ENCODE assay signal across 32 cellular contexts in genomic region chr20:56867128-56867527, GRCh38.
"Had no signal": no experiment of that assay in that cellular context is flagged by ENCODE, and none has a peak within 500 bp of the region (broad histone marks: within the 10 kb centered on the region; RNA-seq: fewer than 3 reads in every experiment).

No MANE protein-coding gene starts in this region.

- H3K4me3 ChIP-seq: adrenal gland, body of pancreas, breast epithelium, Peyer's patch had no signal

- ATAC-seq: activated naive CD4-positive, alpha-beta T cell treated with anti-CD3 and anti-CD28 coated beads, Interleukin-2, amount 50 U/mL, for 72 hours; activated T-cell treated with anti-CD3 and anti-CD28 coated beads, Interleukin-2, amount 50 U/mL, for 4 hours; body of pancreas; PC-3 had no signal

- H3K4me3 Mint-ChIP-seq: activated naive CD4-positive, alpha-beta T cell treated with anti-CD3 and anti-CD28 coated beads for 36 hours; activated T-cell treated with anti-CD3 and anti-CD28 coated beads, Interleukin-2, amount 50 U/mL, for 4 hours; activated T-helper 1 cell treated with anti-CD3 and anti-CD28 coated beads, Interleukin-12 subunit alpha, Interleukin-12 subunit beta, Interleukin-2, Interleukin-4 antibody, amounts not matched to agents 30 ng/mL and 10 ng/mL and 1 ng/mL, durations not matched to agents 14 hours and 24 hours and 36 hours had no signal

- H3K4me1 ChIP-seq: adrenal gland, body of pancreas, breast epithelium, Peyer's patch had no signal

- H3K9me3 ChIP-seq: adrenal gland, body of pancreas, breast epithelium, Peyer's patch had no signal

- DNase-seq: activated CD4-positive, alpha-beta T cell treated with anti-CD3 and anti-CD28 coated beads for 1 hour; activated CD4-positive, alpha-beta T cell treated with anti-CD3 and anti-CD28 coated beads for 48 hours; activated CD4-positive, CD25-positive, alpha-beta regulatory T cell; activated CD8-positive, alpha-beta memory T cell treated with anti-CD3 and anti-CD28 coated beads, Interleukin-2, amount 50 U/mL, for 4 hours; activated gamma-delta T cell treated with Interleukin-2 at 50 U/mL for 16 hours; activated naive CD4-positive, alpha-beta T cell treated with anti-CD3 and anti-CD28 coated beads for 36 hours; activated T-cell treated with anti-CD3 and anti-CD28 coated beads for 4 hours; activated T-cell treated with anti-CD3 and anti-CD28 coated beads, Interleukin-2, amount 50 U/mL, for 4 hours; adrenal gland; body of pancreas; cerebellar nuclear complex; Karpas-422; NCI-H1105; NCI-H1417 treated with DMSO at 0.1 percent for 48 hours; NCI-H187 treated with DMSO at 0.1 percent for 48 hours; NCI-H2081; NCI-H2171 treated with DMSO at 0.1 percent for 48 hours; NCI-H226; NCI-H524 treated with DMSO at 0.1 percent for 48 hours; NK-92 treated with Interleukin-12 subunit alpha and Interleukin-12 subunit beta, amount 100 ng/mL, for 24 hours; PC-3; Peyer's patch; Right ventricle myocardium superior; RPMI8226; SW 1271; T-helper 1 cell; T-helper 2 cell; T-helper 9 cell had no signal

- H3K27me3 ChIP-seq: Peyer's patch had no signal

- H3K27ac ChIP-seq: adrenal gland, body of pancreas, breast epithelium, Peyer's patch, VCaP had no signal

- H3K9me3 Mint-ChIP-seq: activated T-cell treated with anti-CD3 and anti-CD28 coated beads, Interleukin-2, amount 50 U/mL, for 4 hours; activated T-helper 1 cell treated with anti-CD3 and anti-CD28 coated beads, Interleukin-12 subunit alpha, Interleukin-12 subunit beta, Interleukin-2, Interleukin-4 antibody, amounts not matched to agents 30 ng/mL and 10 ng/mL and 1 ng/mL, durations not matched to agents 14 hours and 24 hours and 36 hours had no signal

- H3K27ac Mint-ChIP-seq: activated naive CD4-positive, alpha-beta T cell treated with anti-CD3 and anti-CD28 coated beads for 36 hours; activated naive CD4-positive, alpha-beta T cell treated with anti-CD3 and anti-CD28 coated beads, Interleukin-2, amount 50 U/mL, for 72 hours; activated T-helper 1 cell treated with anti-CD3 and anti-CD28 coated beads, Interleukin-12 subunit alpha, Interleukin-12 subunit beta, Interleukin-2, Interleukin-4 antibody, amounts not matched to agents 30 ng/mL and 10 ng/mL and 1 ng/mL, durations not matched to agents 14 hours and 24 hours and 36 hours had no signal

- H3K36me3 ChIP-seq: adrenal gland, breast epithelium, Peyer's patch had no signal

- H3K36me3 Mint-ChIP-seq: activated naive CD4-positive, alpha-beta T cell treated with anti-CD3 and anti-CD28 coated beads, Interleukin-2, amount 50 U/mL, for 72 hours had no signal
